In the genomic region with DNA sequence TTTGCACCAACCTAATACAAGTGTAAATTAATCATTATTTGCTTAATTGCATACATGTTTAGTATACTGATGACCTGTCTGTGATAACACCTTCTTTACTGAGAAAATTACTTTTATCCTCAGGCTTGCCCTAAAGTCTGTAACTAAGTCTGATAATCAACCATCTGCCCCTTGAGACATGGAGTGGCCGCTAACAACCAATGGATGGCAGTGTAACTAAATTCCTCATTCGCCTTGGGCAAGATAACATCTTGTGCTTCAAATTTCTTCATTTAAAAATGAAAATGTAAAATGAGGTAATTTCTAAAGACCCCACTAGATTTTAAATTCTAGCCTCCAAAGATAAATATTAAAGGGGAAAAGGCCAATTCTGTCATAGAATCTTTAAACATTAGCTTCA, we compare ENCODE assay signal across 1 cellular context.
A peak's percentile ranks its signal among the peaks of the same experiment; 100 is the strongest.
TF ChIP-seq lines count a peak whose summit lies in the region.

No MANE protein-coding gene starts in this region.

TF ChIP-seq in HepG2, 621 proteins besides CTCF, POLR2A, EP300 and RAD21 (continued from another document):
- TF ChIP-seq ZNF660 (CRISPR knock-in tag; IDR thresholded peaks at IDR 0.05; ENCODE audit: borderline replicate concordance, low read depth), result no peak
- TF ChIP-seq STAG1 (CRISPR knock-in tag; IDR thresholded peaks at IDR 0.05), result peak; percentile 13; the same call in 1 of the 2 replicates
